8 cellular contexts compared by ENCODE assay signal in the genomic region with DNA sequence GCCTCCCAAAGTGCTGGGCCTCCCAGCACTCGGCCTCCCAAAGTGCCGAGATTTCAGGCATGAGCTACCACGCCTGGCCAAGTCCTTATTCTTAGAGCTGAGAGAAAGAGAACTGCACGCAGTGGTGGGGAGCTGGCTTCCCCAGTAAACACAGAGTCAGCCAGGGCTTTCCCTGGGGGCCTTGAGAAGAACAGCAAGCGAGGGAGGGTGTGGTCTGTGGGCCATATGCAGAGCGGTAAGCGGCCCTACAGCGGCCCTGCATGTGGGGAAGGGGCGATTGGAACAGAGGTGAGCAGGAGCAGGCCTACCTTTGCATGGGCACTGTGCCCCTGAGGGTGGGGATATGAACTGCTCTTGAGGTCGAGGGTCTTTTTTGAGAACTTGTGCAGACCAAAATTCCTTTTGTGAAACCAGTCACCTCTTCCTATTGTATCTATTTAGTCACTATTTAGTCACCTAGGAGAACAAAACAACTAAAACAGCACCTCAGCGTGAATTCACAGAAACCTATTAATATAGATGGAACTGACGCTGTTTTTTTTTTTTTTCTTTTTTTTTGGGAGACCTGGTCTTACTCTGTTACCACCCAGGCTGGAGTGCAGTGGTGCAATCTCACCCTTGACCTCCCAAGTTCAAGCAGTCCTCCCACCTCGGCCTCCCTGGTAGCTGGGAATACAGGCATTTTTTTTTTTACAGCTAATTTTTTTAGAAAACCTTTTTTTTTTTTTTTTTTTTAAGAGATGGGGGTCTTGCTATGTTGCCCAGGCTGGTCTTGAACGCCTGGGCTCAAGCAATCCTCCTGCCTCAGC. TPM values are rescaled to one million over a fixed set of nuclear protein-coding genes. Genes with fewer than 3 reads are reported as not detected.
DNase-seq lines count a peak whose midpoint lies in the region; ATAC-seq and TF ChIP-seq lines count a peak whose summit lies in the region.

No MANE protein-coding gene starts in this region.

- no peak for TF ChIP-seq CTCF in Calu3 (IDR thresholded peaks at IDR 0.05; ENCODE audit: unreplicated experiment)
- TF ChIP-seq CTCF in GM23338 (conservative IDR thresholded peaks at IDR 0.05; ENCODE audit: low read depth in 2 of 2) = no peak
- no peak for TF ChIP-seq CTCF in VCaP (conservative IDR thresholded peaks at IDR 0.05)

- no peaks in the 10 kb centered on the region for H3K9me3 Mint-ChIP-seq in Calu3 (ENCODE audit: low read depth, unreplicated experiment)
- no peaks in the 10 kb centered on the region; the same call in 2 of the 3 replicates for H3K9me3 Mint-ChIP-seq in GM23338

- H3K36me3 Mint-ChIP-seq in Calu3 (ENCODE audit: insufficient read depth, unreplicated experiment) = peaks cover 33% of the 10 kb centered on the region
- 0 out of 3 replicates have a peak, but pooled peaks cover 7% of the 10 kb centered on the region for H3K36me3 Mint-ChIP-seq in GM23338 (ENCODE audit: low read depth)

- no peaks in the 10 kb centered on the region for H3K9me3 ChIP-seq in skeletal muscle tissue (ENCODE audit: control insufficient read depth in 3 of 3, low read length in 3 of 3)

- peak; percentile 17 for ATAC-seq in GM23338

- H3F3A ChIP-seq in GM23338 (replicated peaks; ENCODE audit: low read depth) = no peaks in the 10 kb centered on the region

- no peaks in the 10 kb centered on the region for H3K27me3 ChIP-seq in GM23338 (ENCODE audit: insufficient read depth)
- no peaks in the 10 kb centered on the region for H3K27me3 ChIP-seq in skeletal muscle tissue (ENCODE audit: control insufficient read depth in 3 of 3, insufficient read depth in 3 of 3, low read length in 3 of 3)

- H3K4me3 ChIP-seq in GM23338 (no peak overlapping the region), skeletal muscle tissue (ENCODE audit: low read length in 3 of 3) (no peak overlapping the region)

- H3K27ac ChIP-seq in GM23338 (ENCODE audit: low read depth) (no peak overlapping the region), VCaP (peak overlapping the region; percentile 99), skeletal muscle tissue (ENCODE audit: low read depth, low read length) (peak overlapping the region; percentile 83)

- peaks cover 13% of the 10 kb centered on the region; the same call in 1 of the 2 replicates for H3K4me1 ChIP-seq in GM23338 (ENCODE audit: insufficient read depth)
- peaks cover 80 to 82% (median 80%) of the 10 kb centered on the region in 3 donors for H3K4me1 ChIP-seq in skeletal muscle tissue (ENCODE audit: control insufficient read depth in 3 of 3, insufficient read depth in 3 of 3, low read length in 3 of 3)

- H3K36me3 ChIP-seq in GM23338 (ENCODE audit: insufficient read depth) (no peaks in the 10 kb centered on the region), skeletal muscle tissue (ENCODE audit: control insufficient read depth in 3 of 3, insufficient read depth in 3 of 3, low read length in 3 of 3) (peaks cover 0 to 2% (median 0%) of the 10 kb centered on the region in 3 donors)

- H4K20me1 ChIP-seq in GM23338 (replicated peaks; ENCODE audit: insufficient read depth) = peaks cover 14% of the 10 kb centered on the region

- peak overlapping the region in 1 of 3 donors; percentile 33 for H3K9ac ChIP-seq in skeletal muscle tissue (ENCODE audit: low read depth in 1 of 3, low read length in 3 of 3)

- intact Hi-C loops in Calu3 (cut with micrococcal nuclease; ENCODE audit: unreplicated experiment) = no loop called here

- H3K27ac Mint-ChIP-seq in Calu3 (ENCODE audit: unreplicated experiment) = peak overlapping the region; percentile 42
- no peak overlapping the region for H3K27ac Mint-ChIP-seq in GM23338

- peaks cover 78% of the 10 kb centered on the region for H3K79me2 ChIP-seq in GM23338 (replicated peaks; ENCODE audit: insufficient read depth)

- no peaks in the 10 kb centered on the region for H3K9me2 ChIP-seq in GM23338 (ENCODE audit: insufficient read depth)

- BruUV-seq in Calu3 (replicated peaks; lab: Mats Ljungman, UMichigan) = no TSS peak

- no peaks in the 10 kb centered on the region for H3K27me3 Mint-ChIP-seq in Calu3 (ENCODE audit: unreplicated experiment)
- peaks cover 10% of the 10 kb centered on the region for H3K27me3 Mint-ChIP-seq in GM23338 (ENCODE audit: insufficient read depth, low read depth, poor library complexity)

- no peak for DNase-seq in Calu3
- peak; percentile 48 for DNase-seq in GM23338 (ENCODE audit: low spot score)
- DNase-seq in erythroblast (lab: John Stamatoyannopoulos, UW) = peak; percentile 35 to 53
- DNase-seq in MV-4-11 (lab: John Stamatoyannopoulos, UW) = no peak
- DNase-seq in HK-2 (ENCODE audit: unreplicated experiment) = no peak
- no peak for DNase-seq in SKM-1 (lab: John Stamatoyannopoulos, UW; ENCODE audit: unreplicated experiment)

- CTCF ChIA-PET in Calu3 (lab: Charles Lee) = interaction anchor here (0.7 to 5.9 kb wide), 6 partner anchors 11 to 1358 kb away, joined by 3 to 122 read pairs (median 6); partner anchors contain the start of gene TSPAN14

- H3K4me2 ChIP-seq in GM23338 = no peak overlapping the region

- H2AFZ ChIP-seq in GM23338 = no peak overlapping the region

- no peak for TF ChIP-seq POLR2A in erythroblast (IDR thresholded peaks at IDR 0.05; ENCODE audit: low read length)

- H3K4me1 Mint-ChIP-seq in Calu3 (ENCODE audit: low read depth, unreplicated experiment) = peaks cover 96% of the 10 kb centered on the region
- peaks cover 56% of the 10 kb centered on the region for H3K4me1 Mint-ChIP-seq in GM23338

- peak overlapping the region; percentile 34 for H3K4me3 Mint-ChIP-seq in Calu3 (ENCODE audit: low read depth, unreplicated experiment)
- H3K4me3 Mint-ChIP-seq in GM23338 = no peak overlapping the region; the same call in 2 of the 3 replicates

TF ChIP-seq in GM23338, 12 proteins besides CTCF, POLR2A, EP300 and RAD21 (continues in another document):
- TF ChIP-seq CREB1 (CRISPR knock-in tag; IDR thresholded peaks at IDR 0.05; ENCODE audit: low read depth) (no peak), REST (IDR thresholded peaks at IDR 0.05; ENCODE audit: unreplicated experiment) (no peak), ZNF331 (CRISPR knock-in tag; IDR thresholded peaks at IDR 0.05; ENCODE audit: low read depth) (no peak), ZNF114 (CRISPR knock-in tag; IDR thresholded peaks at IDR 0.05) (no peak), ETS1 (IDR thresholded peaks at IDR 0.05) (no peak), POLR2AphosphoS5 (IDR thresholded peaks at IDR 0.05; ENCODE audit: low read depth) (no peak), STAT1 (IDR thresholded peaks at IDR 0.05; ENCODE audit: unreplicated experiment) (no peak), JUNB (IDR thresholded peaks at IDR 0.05; ENCODE audit: unreplicated experiment) (no peak), EZH2phosphoT487 (IDR thresholded peaks at IDR 0.05; ENCODE audit: unreplicated experiment) (no peak), EZH2 (IDR thresholded peaks at IDR 0.05; ENCODE audit: low read depth, unreplicated experiment) (no peak)

RNA-seq across cellular contexts. Expression of gene SH2D4B, which starts 36.9 kb away (rescaled TPM):
- total RNA-seq in Calu3 (2022) (0.24 TPM in 1 of 2 replicates, not detected in the other), skeletal muscle tissue (under 0.01 TPM)
- not detected in 2 replicates for total RNA-seq in GM23338 (2014; rRNA removed; shearing (Covaris generic))
- 0.08 TPM in 1 of 2 replicates, not detected in the other for polyA plus RNA-seq in GM23338 (2016; fragmentation: Nextera tagmentation; extraction: Ambion mirVana)

RNA-seq across cellular contexts. Expression of gene TSPAN14, which starts 46.7 kb away (rescaled TPM):
- 98.6 and 116 TPM in 2 replicates for total RNA-seq in Calu3 (2022)
- total RNA-seq in GM23338 (2014; rRNA removed; shearing (Covaris generic)) = 31.8 and 40.7 TPM in 2 replicates
- 17.1 and 17.9 TPM in 2 replicates for polyA plus RNA-seq in GM23338 (2016; fragmentation: Nextera tagmentation; extraction: Ambion mirVana)
- total RNA-seq in skeletal muscle tissue = 6.3 TPM

Comparison
In these comparisons a context has a peak if more than half of its experiments do, and no peak if none do; other contexts are left out.
1. DNase-seq: peak in GM23338 (single experiment) and erythroblast (2 of 2); none in Calu3 (single experiment), MV-4-11 (single experiment), HK-2 (single experiment) and SKM-1 (single experiment).